In genomic region chr6:165858571-165858970, GRCh38 we compare ENCODE assay signal across 21 cellular contexts.
DNase-seq lines count a peak whose midpoint lies in the region; ATAC-seq and TF ChIP-seq lines count a peak whose summit lies in the region.
"Had no signal": no experiment of that assay in that cellular context is flagged by ENCODE, and none has a peak within 500 bp of the region (broad histone marks: within the 10 kb centered on the region; RNA-seq: fewer than 3 reads in every experiment).

No MANE protein-coding gene starts in this region.

- H3K36me3 ChIP-seq in OCI-LY7 (ENCODE audit: insufficient read depth, low read length) (no peaks in the 10 kb centered on the region), osteoblast (ENCODE audit: insufficient read depth, low read length) (no peaks in the 10 kb centered on the region)
- H3K36me3 ChIP-seq: breast epithelium, gastroesophageal sphincter, Peyer's patch, upper lobe of right lung had no signal

- H3K4me1 Mint-ChIP-seq in activated CD8-positive, alpha-beta T cell treated with anti-CD3 and anti-CD28 coated beads, Interleukin-2, amount 10 ng/mL, durations not matched to agents 7 days and 5 days (ENCODE audit: low read depth) = no peaks in the 10 kb centered on the region
- no peaks in the 10 kb centered on the region for H3K4me1 Mint-ChIP-seq in CD14-positive monocyte
- H3K4me1 Mint-ChIP-seq: activated B cell treated with CpG ODN at 0.5 μM for 24 hours; naive B cell; stimulated activated naive B cell treated with anti-CD40 and anti-IgM and Interleukin-4, amounts not matched to agents 10 μg/mL and 1 μg/mL and 100 μg/mL, for 72 hours had no signal

- no peaks in the 10 kb centered on the region for H3K36me3 Mint-ChIP-seq in activated CD8-positive, alpha-beta T cell treated with anti-CD3 and anti-CD28 coated beads, Interleukin-2, amount 10 ng/mL, durations not matched to agents 7 days and 5 days (ENCODE audit: low read depth)
- no peaks in the 10 kb centered on the region for H3K36me3 Mint-ChIP-seq in CD14-positive monocyte
- H3K36me3 Mint-ChIP-seq: naive B cell had no signal

- no peak overlapping the region for H3K27ac Mint-ChIP-seq in activated CD8-positive, alpha-beta T cell treated with anti-CD3 and anti-CD28 coated beads, Interleukin-2, amount 10 ng/mL, durations not matched to agents 7 days and 5 days
- no peak overlapping the region for H3K27ac Mint-ChIP-seq in CD14-positive monocyte
- H3K27ac Mint-ChIP-seq: activated B cell treated with CpG ODN at 0.5 μM for 24 hours; effector memory CD8-positive, alpha-beta T cell; naive B cell; stimulated activated naive B cell treated with anti-CD40 and anti-IgM and Interleukin-4, amounts not matched to agents 10 μg/mL and 1 μg/mL and 100 μg/mL, for 72 hours had no signal

- no peak for ATAC-seq in activated CD8-positive, alpha-beta T cell treated with anti-CD3 and anti-CD28 coated beads, Interleukin-2, amount 10 ng/mL, durations not matched to agents 7 days and 5 days
- ATAC-seq: effector memory CD8-positive, alpha-beta T cell; gastroesophageal sphincter; left colon; stimulated activated naive B cell treated with anti-CD40 and anti-IgM and Interleukin-4, amounts not matched to agents 10 μg/mL and 1 μg/mL and 100 μg/mL, for 72 hours; upper lobe of right lung had no signal

- H3K27ac ChIP-seq in OCI-LY7 (ENCODE audit: low read depth, low read length, poor library complexity, severe bottlenecking) (no peak overlapping the region), osteoblast (ENCODE audit: low read depth, low read length) (no peak overlapping the region)
- H3K27ac ChIP-seq: 22Rv1, breast epithelium, gastroesophageal sphincter, Peyer's patch, upper lobe of right lung had no signal

- H3K9me3 ChIP-seq in OCI-LY7 (ENCODE audit: low read length) (no peaks in the 10 kb centered on the region), osteoblast (ENCODE audit: low read depth, low read length) (no peaks in the 10 kb centered on the region)
- H3K9me3 ChIP-seq: breast epithelium, gastroesophageal sphincter, Peyer's patch, upper lobe of right lung had no signal

- POLR2A ChIA-PET in OCI-LY7 (lab: Charles Lee) = no interaction called here
- POLR2A ChIA-PET in activated CD8-positive, alpha-beta T cell treated with anti-CD3 and anti-CD28 coated beads, Interleukin-2, amount 10 ng/mL, durations not matched to agents 7 days and 5 days (lab: Charles Lee) = no interaction called here

- CTCF ChIA-PET in OCI-LY7 (lab: Charles Lee; ENCODE audit: unreplicated experiment) = no interaction called here
- CTCF ChIA-PET in activated CD8-positive, alpha-beta T cell treated with anti-CD3 and anti-CD28 coated beads, Interleukin-2, amount 10 ng/mL, durations not matched to agents 7 days and 5 days (lab: Charles Lee) = no interaction called here

- H3K4me3 Mint-ChIP-seq in activated CD8-positive, alpha-beta T cell treated with anti-CD3 and anti-CD28 coated beads, Interleukin-2, amount 10 ng/mL, durations not matched to agents 7 days and 5 days = no peak overlapping the region
- no peak overlapping the region for H3K4me3 Mint-ChIP-seq in CD14-positive monocyte
- H3K4me3 Mint-ChIP-seq: activated B cell treated with CpG ODN at 0.5 μM for 24 hours; effector memory CD8-positive, alpha-beta T cell; naive B cell; stimulated activated naive B cell treated with anti-CD40 and anti-IgM and Interleukin-4, amounts not matched to agents 10 μg/mL and 1 μg/mL and 100 μg/mL, for 72 hours had no signal

- H3K27me3 Mint-ChIP-seq in activated CD8-positive, alpha-beta T cell treated with anti-CD3 and anti-CD28 coated beads, Interleukin-2, amount 10 ng/mL, durations not matched to agents 7 days and 5 days (ENCODE audit: low read depth) = peaks cover 25% of the 10 kb centered on the region
- peaks cover 17 to 39% (median 25%) of the 10 kb centered on the region in 3 donors for H3K27me3 Mint-ChIP-seq in CD14-positive monocyte (ENCODE audit: low read depth in 3 of 3)

- H3K4me3 ChIP-seq in OCI-LY7 (ENCODE audit: low read depth, low read length, poor library complexity, severe bottlenecking) = no peak overlapping the region
- H3K4me3 ChIP-seq in fibroblast of pulmonary artery (replicated peaks; ENCODE audit: low read depth, low read length) = no peak overlapping the region
- no peak overlapping the region for H3K4me3 ChIP-seq in osteoblast (ENCODE audit: insufficient read depth, low read length)
- H3K4me3 ChIP-seq: breast epithelium, gastroesophageal sphincter, Peyer's patch, upper lobe of right lung had no signal

- no peaks in the 10 kb centered on the region for H4K20me1 ChIP-seq in OCI-LY7 (ENCODE audit: insufficient read depth, low read length)
- H4K20me1 ChIP-seq in osteoblast (ENCODE audit: insufficient read depth, low read length) = no peaks in the 10 kb centered on the region

- H3K4me2 ChIP-seq in OCI-LY7 (ENCODE audit: low read length) = no peak overlapping the region
- no peak overlapping the region for H3K4me2 ChIP-seq in osteoblast (ENCODE audit: insufficient read depth, low read length)

- peak; percentile 5 for DNase-seq in DMS 273 (lab: John Stamatoyannopoulos, UW; ENCODE audit: unreplicated experiment)
- no peak for DNase-seq in DMS 273 treated with DMSO at 0.1 percent for 48 hours (lab: John Stamatoyannopoulos, UW)
- no peak for DNase-seq in OCI-LY7 (ENCODE audit: low spot score)
- peak; percentile 50 for DNase-seq in fibroblast of pulmonary artery (ENCODE audit: low read depth)
- DNase-seq in osteoblast (ENCODE audit: insufficient read length, low spot score, missing footprints) = no peak
- no peak for DNase-seq in activated CD8-positive, alpha-beta T cell treated with anti-CD3 and anti-CD28 coated beads, Interleukin-2, amount 10 ng/mL, durations not matched to agents 7 days and 5 days
- DNase-seq in CD14-positive monocyte (ENCODE audit: low spot score) = no peak
- DNase-seq in activated CD8-positive, alpha-beta memory T cell treated with anti-CD3 and anti-CD28 coated beads for 24 hours = no peak
- DNase-seq: activated B cell treated with CpG ODN at 0.5 μM for 24 hours; activated CD8-positive, alpha-beta memory T cell treated with anti-CD3 and anti-CD28 coated beads, Interleukin-2, amount 50 U/mL, for 48 hours; activated naive CD4-positive, alpha-beta T cell treated with anti-CD3 and anti-CD28 coated beads, Interleukin-2, amount 50 U/mL, for 16 hours; effector memory CD8-positive, alpha-beta T cell; left colon; naive B cell; NCI-H1694; Peyer's patch; stimulated activated naive B cell treated with anti-CD40 and anti-IgM and Interleukin-4, amounts not matched to agents 10 μg/mL and 1 μg/mL and 100 μg/mL, for 72 hours; upper lobe of right lung had no signal

- BruUV-seq in OCI-LY7 (replicated peaks; lab: Mats Ljungman, UMichigan) = no TSS peak

- H3K9me2 ChIP-seq in OCI-LY7 (ENCODE audit: insufficient read depth, low read length) = no peaks in the 10 kb centered on the region

- no peaks in the 10 kb centered on the region for H3K27me3 ChIP-seq in osteoblast (ENCODE audit: insufficient read depth, low read length)

- H3K4me1 ChIP-seq in OCI-LY7 (ENCODE audit: insufficient read depth, low read length, poor library complexity, severe bottlenecking) (no peaks in the 10 kb centered on the region), osteoblast (ENCODE audit: insufficient read depth, low read length) (no peaks in the 10 kb centered on the region)
- H3K4me1 ChIP-seq: breast epithelium, Peyer's patch, upper lobe of right lung had no signal

- intact Hi-C loops in OCI-LY7 (cut with micrococcal nuclease; ENCODE audit: unreplicated experiment) (no loop called here), CD14-positive monocyte (cut with micrococcal nuclease) (no loop called here)

- peak; percentile 6; the same call in 1 of the 2 replicates for TF ChIP-seq CTCF in OCI-LY7 (conservative IDR thresholded peaks at IDR 0.05; ENCODE audit: low read length)
- TF ChIP-seq CTCF in fibroblast of pulmonary artery (IDR thresholded peaks at IDR 0.05; ENCODE audit: low read length, missing control alignments) = peak; percentile 40
- TF ChIP-seq CTCF in osteoblast (IDR thresholded peaks at IDR 0.05; ENCODE audit: extremely low read depth, low read depth, low read length) = peak; percentile 45
- TF ChIP-seq CTCF in CD14-positive monocyte (IDR thresholded peaks at IDR 0.05) = no peak

- no peaks in the 10 kb centered on the region for H3K9me3 Mint-ChIP-seq in activated CD8-positive, alpha-beta T cell treated with anti-CD3 and anti-CD28 coated beads, Interleukin-2, amount 10 ng/mL, durations not matched to agents 7 days and 5 days (ENCODE audit: insufficient read depth)
- peaks cover 0 to 2% (median 0%) of the 10 kb centered on the region in 7 donors for H3K9me3 Mint-ChIP-seq in CD14-positive monocyte
- H3K9me3 Mint-ChIP-seq: activated B cell treated with CpG ODN at 0.5 μM for 24 hours; effector memory CD8-positive, alpha-beta T cell; stimulated activated naive B cell treated with anti-CD40 and anti-IgM and Interleukin-4, amounts not matched to agents 10 μg/mL and 1 μg/mL and 100 μg/mL, for 72 hours had no signal

- H3K79me2 ChIP-seq in OCI-LY7 (ENCODE audit: insufficient read depth, low read depth, low read length) (no peaks in the 10 kb centered on the region), osteoblast (ENCODE audit: insufficient read depth, low read length) (no peaks in the 10 kb centered on the region)

- no peak overlapping the region for H2AFZ ChIP-seq in OCI-LY7 (ENCODE audit: low read length)
- H2AFZ ChIP-seq in osteoblast (ENCODE audit: low read length) = no peak overlapping the region

Comparison
In these comparisons a context has a peak if more than half of its experiments do, and no peak if none do; other contexts are left out.
1. DNase-seq: peak in DMS 273 (single experiment) and fibroblast of pulmonary artery (single experiment); none in DMS 273 treated with DMSO at 0.1 percent for 48 hours (single experiment), OCI-LY7 (single experiment), osteoblast (single experiment), activated CD8-positive, alpha-beta T cell treated with anti-CD3 and anti-CD28 coated beads, Interleukin-2, amount 10 ng/mL, durations not matched to agents 7 days and 5 days (single experiment), CD14-positive monocyte (single experiment) and activated CD8-positive, alpha-beta memory T cell treated with anti-CD3 and anti-CD28 coated beads for 24 hours (single experiment).